Comparison of ENCODE assay signal across 9 cellular contexts in the genomic region with DNA sequence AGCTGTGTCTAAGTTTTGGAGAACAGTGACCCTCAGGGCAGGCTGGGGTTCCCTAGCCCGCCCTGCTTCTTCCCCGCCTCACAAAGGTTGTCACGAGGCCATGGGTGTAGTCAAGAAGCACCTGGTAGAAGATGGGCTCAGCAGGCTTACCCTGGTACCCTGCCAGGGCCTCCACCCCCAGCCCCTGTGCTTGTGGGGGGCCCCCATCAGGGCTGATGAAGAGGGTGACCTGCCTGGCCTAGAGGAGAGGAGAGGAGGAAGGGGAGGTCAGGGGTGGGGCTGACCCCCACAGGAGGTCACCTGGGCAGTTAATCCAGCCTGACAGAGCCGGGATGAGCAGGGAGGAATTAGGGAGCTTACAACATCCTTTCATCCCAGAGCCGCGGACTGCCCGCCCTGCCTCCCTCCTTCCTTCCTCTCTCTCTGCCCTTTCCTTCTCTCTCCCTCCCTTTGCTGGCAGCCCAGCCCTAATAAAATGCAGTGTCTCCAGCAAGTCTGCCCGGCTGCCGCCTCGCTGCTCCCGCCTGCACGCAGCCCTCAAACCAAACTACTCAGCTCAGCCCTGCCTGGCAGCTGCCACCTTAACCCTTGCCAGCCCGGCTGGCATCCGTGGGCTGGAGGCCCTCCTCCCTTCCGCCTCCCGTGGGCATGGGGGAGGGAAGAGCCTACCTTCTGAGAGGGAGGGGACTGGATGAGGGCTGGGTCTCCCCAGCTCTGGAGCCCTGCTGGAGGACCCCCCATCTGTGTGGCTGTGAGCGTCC. TPM values are rescaled to one million over a fixed set of nuclear protein-coding genes. Genes with fewer than 3 reads are reported as not detected.
A peak's percentile ranks its signal among the peaks of the same experiment; 100 is the strongest.
DNase-seq lines count a peak whose midpoint lies in the region; ATAC-seq, FAIRE-seq and TF ChIP-seq lines count a peak whose summit lies in the region.
"Had no signal": no experiment of that assay in that cellular context is flagged by ENCODE, and none has a peak within 500 bp of the region (broad histone marks: within the 10 kb centered on the region; RNA-seq: fewer than 3 reads in every experiment).

No MANE protein-coding gene starts in this region.

- H2BK15ac ChIP-seq in H1 (ENCODE audit: low read length): 0 out of 2 replicates have a peak overlapping the region, but pooled peaks have one; percentile 53

- POLR2A ChIA-PET in A549 (lab: Yijun Ruan, JAX) (no interaction called here), H1 (lab: Charles Lee; ENCODE audit: partially characterized antibody) (interaction anchor here (0.7 to 1.9 kb wide), 7 partner anchors 10 to 225 kb away, joined by 3 to 4 read pairs (median 3); a partner anchor contains a TSS), HEK293T (lab: Yijun Ruan, JAX) (interaction anchor here (1.2 kb wide), 1 partner anchor 11 kb away, joined by 4 read pairs; no protein-coding TSS in a partner anchor)

- ATAC-seq in A549 (peak; percentile 52 to 81; a peak in 5 of 6 replicates), GM18907 (IDR thresholded peaks at IDR 0.05; ENCODE audit: unreplicated experiment) (no peak), HG03457 (IDR thresholded peaks at IDR 0.05; ENCODE audit: unreplicated experiment) (no peak), GM18505 (IDR thresholded peaks at IDR 0.05; ENCODE audit: unreplicated experiment) (no peak)

- H3K79me1 ChIP-seq in H1 (ENCODE audit: low read depth, low read length): no peaks in the 10 kb centered on the region

- peaks cover 2% of the 10 kb centered on the region; the same call in 1 of the 2 replicates for H3K23me2 ChIP-seq in H1 (ENCODE audit: low read depth, low read length)

- CTCF ChIA-PET in A549 (lab: Yijun Ruan, JAX) (interaction anchor here (0.6 to 82.2 kb wide), 9 partner anchors 8 to 417 kb away, joined by 3 to 2613 read pairs (median 4); a partner anchor contains a TSS), H1 (lab: Charles Lee; ENCODE audit: partially characterized antibody) (interaction anchor here (0.6 to 18.5 kb wide), 18 partner anchors 9 to 543 kb away, joined by 3 to 547 read pairs (median 4); a partner anchor contains a TSS), HEK293T (lab: Yijun Ruan, JAX) (interaction anchor here (1.2 kb wide), 2 partner anchors 35 to 108 kb away, joined by 3 to 4 read pairs; no protein-coding TSS in a partner anchor)

- H2AK5ac ChIP-seq in H1 (ENCODE audit: low read depth, low read length): 0 out of 2 replicates have a peak overlapping the region, but pooled peaks have one; percentile 45

- H3K56ac ChIP-seq in H1 (replicated peaks; ENCODE audit: insufficient read length, low read depth, low read length): no peak overlapping the region

- no peak overlapping the region for H3K4ac ChIP-seq in H1 (replicated peaks; ENCODE audit: insufficient read length, low read depth, low read length)

- no peaks in the 10 kb centered on the region for H3K9me2 ChIP-seq in GM23248 (ENCODE audit: insufficient read depth)

- TF ChIP-seq POLR2A in A549 (IDR thresholded peaks at IDR 0.05; ENCODE audit: low read length) (no peak), H1 (IDR thresholded peaks at IDR 0.05; ENCODE audit: control extremely low read depth in 1 of 2, low read depth in 2 of 2, low read length in 2 of 2) (no peak), GM18505 (IDR thresholded peaks at IDR 0.05; ENCODE audit: borderline replicate concordance, extremely low read depth, insufficient read depth, insufficient read length) (no peak)

- 0 out of 2 replicates have a peak, but pooled peaks cover 3% of the 10 kb centered on the region for H3F3A ChIP-seq in GM23248 (ENCODE audit: insufficient read depth)

- H2BK5ac ChIP-seq in H1 (ENCODE audit: low read depth, low read length): no peak overlapping the region

- H2AFZ ChIP-seq in GM23248 (no peak overlapping the region), H1 (ENCODE audit: low read length) (no peak overlapping the region)

- H3K9me3 ChIP-seq in A549: no peaks in the 10 kb centered on the region
- no peaks in the 10 kb centered on the region for H3K9me3 ChIP-seq in GM23248 (ENCODE audit: low read depth)
- H3K9me3 ChIP-seq in H1 (ENCODE audit: insufficient read depth in 2 of 2, low read depth in 1 of 2, low read length in 1 of 2): no peaks in the 10 kb centered on the region

- H3K9ac ChIP-seq in GM23248: peak overlapping the region; percentile 26; the same call in 1 of the 2 replicates
- H3K9ac ChIP-seq in H1 (replicated peaks in 1 of 4; ENCODE audit: extremely low read depth in 1 of 4, low read depth in 3 of 4, low read length in 3 of 4): no peak overlapping the region

- no peaks in the 10 kb centered on the region for H3K36me3 ChIP-seq in GM23248 (ENCODE audit: low read depth)
- no peaks in the 10 kb centered on the region for H3K36me3 ChIP-seq in H1 (ENCODE audit: control insufficient read depth in 2 of 4, insufficient read depth in 4 of 4, low read length in 3 of 4)

- TF ChIP-seq EP300 in A549 (IDR thresholded peaks at IDR 0.05) (no peak), H1 (IDR thresholded peaks at IDR 0.05; ENCODE audit: borderline replicate concordance in 1 of 2, low read depth in 2 of 2, low read length in 2 of 2) (no peak)

- H3K27me3 ChIP-seq in GM23248 (replicated peaks; ENCODE audit: insufficient read depth) (no peaks in the 10 kb centered on the region), H1 (replicated peaks in 1 of 4; ENCODE audit: control insufficient read depth in 3 of 4, extremely low read depth in 1 of 4, insufficient read depth in 3 of 4, low read length in 3 of 4) (peaks cover 31 to 71% (median 65%) of the 10 kb centered on the region in 4 experiments)

- no peak overlapping the region for H4K5ac ChIP-seq in H1 (ENCODE audit: insufficient read length, low read depth, low read length)

- peak overlapping the region; percentile 43; the same call in 1 of the 2 replicates for H2BK20ac ChIP-seq in H1 (ENCODE audit: low read length)

- no peak for TF ChIP-seq CTCF in A549 (IDR thresholded peaks at IDR 0.05)
- no peak for TF ChIP-seq CTCF in H1 (IDR thresholded peaks at IDR 0.05; ENCODE audit: control extremely low read depth in 1 of 3, insufficient read depth in 1 of 3, low read depth in 1 of 3, low read length in 3 of 3)

- DNase-seq in A549 (ENCODE audit: low read depth in 1 of 2, low spot score in 1 of 2): peak in 1 of 2 experiments; percentile 59
- peak; percentile 87 for DNase-seq in GM23248
- DNase-seq in NCI-H510A (lab: John Stamatoyannopoulos, UW): peak; percentile 43
- DNase-seq in H1 (ENCODE audit: low read depth in 1 of 2, low spot score in 2 of 2): peak in 1 of 2 experiments; percentile 51
- no peak for DNase-seq in HEK293T (ENCODE audit: extremely low spot score)
- DNase-seq: T-helper 1 cell had no signal

- H3K4me1 ChIP-seq in A549 (peaks cover 12% of the 10 kb centered on the region), GM23248 (ENCODE audit: insufficient read depth) (peaks cover 11% of the 10 kb centered on the region; the same call in 1 of the 2 replicates), H1 (replicated peaks in 1 of 4; ENCODE audit: control insufficient read depth in 3 of 4, insufficient read depth in 4 of 4, low read length in 3 of 4) (peaks cover 1 to 17% (median 13%) of the 10 kb centered on the region in 4 experiments)

- H3K14ac ChIP-seq in H1 (ENCODE audit: insufficient read length): no peak overlapping the region

- H4K20me1 ChIP-seq in GM23248 (ENCODE audit: insufficient read depth): no peaks in the 10 kb centered on the region
- H4K20me1 ChIP-seq in H1 (replicated peaks in 1 of 2; ENCODE audit: control insufficient read depth in 1 of 2, insufficient read depth in 2 of 2, low read length in 2 of 2): peaks cover 0 to 3% of the 10 kb centered on the region in 2 experiments

- H3K4me2 ChIP-seq in A549 (peak overlapping the region; percentile 57), GM23248 (ENCODE audit: unreplicated experiment) (peak overlapping the region; percentile 23), H1 (ENCODE audit: insufficient read depth in 1 of 2, low read depth in 2 of 2, low read length in 2 of 2) (peak overlapping the region in 1 of 2 experiments; percentile 39; a peak in 2 of 4 replicates)

- no peak overlapping the region for H3K4me3 ChIP-seq in A549
- H3K4me3 ChIP-seq in GM23248: no peak overlapping the region
- peak overlapping the region in 1 of 4 experiments; percentile 24; a peak in 1 of 8 replicates for H3K4me3 ChIP-seq in H1 (ENCODE audit: extremely low read depth in 1 of 4, insufficient read depth in 2 of 4, low read depth in 3 of 4, low read length in 4 of 4)

- H3K18ac ChIP-seq in H1 (ENCODE audit: extremely low read depth, low read length): no peak overlapping the region; the same call in 1 of the 2 replicates

- no peak for TF ChIP-seq RAD21 in A549 (conservative IDR thresholded peaks at IDR 0.05 in 1 of 2, IDR thresholded peaks at IDR 0.05 in 1 of 2)
- TF ChIP-seq RAD21 in H1 (IDR thresholded peaks at IDR 0.05 in 1 of 2, conservative IDR thresholded peaks at IDR 0.05 in 1 of 2; ENCODE audit: low read depth in 2 of 2, low read length in 2 of 2): no peak

- no peak overlapping the region for H3K23ac ChIP-seq in H1 (ENCODE audit: insufficient read length)

- H3K79me2 ChIP-seq in GM23248 (ENCODE audit: insufficient read depth) (no peaks in the 10 kb centered on the region), H1 (ENCODE audit: control insufficient read depth in 1 of 2, insufficient read depth in 2 of 2, low read length in 2 of 2) (no peaks in the 10 kb centered on the region)

- 27% methylated on average over 17 of the region's 17 CpGs for WGBS in A549 (ENCODE audit: missing lambda C conversion rate)
- 11 to 12% methylated on average over 16 to 17 of the region's 17 CpGs for WGBS in GM23248 (ENCODE audit: low coverage in 1 of 2, low lambda C conversion rate in 2 of 2, missing lambda C conversion rate in 2 of 2), 2 experiments
- WGBS in H1 (ENCODE audit: extremely low coverage in 1 of 2, insufficient coverage in 1 of 2, insufficient read length in 1 of 2, insufficient replicate concordance in 2 of 2, low coverage in 1 of 2, low lambda C conversion rate in 2 of 2, missing lambda C conversion rate in 1 of 2), 2 experiments: 30% methylated on average over 15 of the region's 17 CpGs; no CpG with 5 or more reads in 1 of the 2 experiments

- H4K8ac ChIP-seq in H1 (ENCODE audit: extremely low read depth, insufficient read depth, low read length): no peak overlapping the region

- in situ Hi-C loops in GM23248 (cut with MboI): loop anchor here (25.0 kb wide), 1 partner anchor 426 kb away; no protein-coding TSS in a partner anchor

- H2BK12ac ChIP-seq in H1 (ENCODE audit: low read depth, low read length): 0 out of 2 replicates have a peak overlapping the region, but pooled peaks have one; percentile 55

- no peak for FAIRE-seq in A549 (lab: Jason Lieb, UNC)
- no peak for FAIRE-seq in H1 (lab: Jason Lieb, UNC)

- H4K91ac ChIP-seq in H1 (replicated peaks; ENCODE audit: insufficient read length, low read length): no peak overlapping the region

- H3K27ac ChIP-seq in A549 (peak overlapping the region in 1 of 2 experiments; percentile 41; a peak in 2 of 6 replicates), GM23248 (no peak overlapping the region), H1 (ENCODE audit: low read depth, low read length) (no peak overlapping the region)

- no peak overlapping the region for H2BK120ac ChIP-seq in H1 (replicated peaks; ENCODE audit: low read depth, low read length)

RNA-seq across cellular contexts. Expression of a gene that starts 7.2 kb away (rescaled TPM):
- polyA plus RNA-seq in A549 (2011; rRNA removed): 0.04 TPM in 1 of 2 replicates, not detected in the other
- 0.08 and 0.12 TPM in 2 replicates for polyA plus RNA-seq in A549 (2012; cell fraction: cytosol; rRNA removed)
- 0.04 and 0.13 TPM in 2 replicates for polyA plus RNA-seq in A549 (2012; cell fraction: nucleus; rRNA removed)
- polyA plus RNA-seq in A549 (2017; fragmentation: RNase III; extraction: RNeasy Plus Mini Kit Qiagen cat#74134 plus additional on column Dnase treatment): 0.04 to 0.24 TPM (median 0.17 TPM) in 3 replicates
- polyA minus RNA-seq in A549 (2011; rRNA and poly(A)+ RNA removed): not detected in 2 replicates
- 0.43 and 0.51 TPM in 2 replicates for total RNA-seq in GM23248 (2014; rRNA removed; shearing (Covaris generic))
- 1.0 and 1.4 TPM in 2 replicates for polyA plus RNA-seq in GM23248 (2016; fragmentation: Nextera tagmentation; extraction: Ambion mirVana)
- total RNA-seq in H1 (2021; fragmentation: NEBNext Ultra II Directional; extraction: Animal tissue kit (Norgen Biotek cat#: 25700)): 0.15 TPM in 1 of 2 replicates, not detected in the other
- 0.06 and 0.20 TPM in 2 replicates for polyA plus RNA-seq in H1 (2011; rRNA removed)
- polyA plus RNA-seq in H1 (2011; cell fraction: cytosol; rRNA removed): 0.12 TPM
- 0.29 TPM for polyA plus RNA-seq in H1 (2011; cell fraction: nucleus; rRNA removed)
- 0.15 to 0.25 TPM (median 0.25 TPM) in 3 of 4 replicates, not detected in the other for polyA plus RNA-seq in H1 (2012, experiment 1 of 2)
- 0.35 TPM for polyA plus RNA-seq in H1 (2012, experiment 2 of 2)
- 0.12 TPM for polyA plus RNA-seq in H1 (2013, experiment 1 of 2)
- 0.17 TPM for polyA plus RNA-seq in H1 (2013, experiment 2 of 2)
- polyA minus RNA-seq in H1 (2011; rRNA and poly(A)+ RNA removed): 0.09 and 0.10 TPM in 2 replicates
- not detected for polyA minus RNA-seq in H1 (2011; cell fraction: cytosol; rRNA and poly(A)+ RNA removed)
- polyA minus RNA-seq in H1 (2011; cell fraction: nucleus; rRNA and poly(A)+ RNA removed): 1.3 TPM

RNA-seq across cellular contexts. Expression of a gene that starts 18.9 kb away (rescaled TPM):
- polyA plus RNA-seq in A549 (2011; rRNA removed) (2.9 and 3.8 TPM in 2 replicates), A549 (2017; fragmentation: RNase III; extraction: RNeasy Plus Mini Kit Qiagen cat#74134 plus additional on column Dnase treatment) (2.8 to 4.1 TPM (median 3.8 TPM) in 3 replicates), GM23248 (2016; fragmentation: Nextera tagmentation; extraction: Ambion mirVana) (0.15 and 0.40 TPM in 2 replicates), H1 (2011; rRNA removed) (0.67 and 1.5 TPM in 2 replicates)
- polyA plus RNA-seq in A549 (2012; cell fraction: cytosol; rRNA removed): 2.4 and 3.8 TPM in 2 replicates
- polyA plus RNA-seq in A549 (2012; cell fraction: nucleus; rRNA removed): 10.0 and 12.6 TPM in 2 replicates
- 1.2 and 2.3 TPM in 2 replicates for polyA minus RNA-seq in A549 (2011; rRNA and poly(A)+ RNA removed)
- 0.76 TPM in 1 of 2 replicates, not detected in the other for total RNA-seq in GM23248 (2014; rRNA removed; shearing (Covaris generic))
- 0.80 and 0.88 TPM in 2 replicates for total RNA-seq in H1 (2021; fragmentation: NEBNext Ultra II Directional; extraction: Animal tissue kit (Norgen Biotek cat#: 25700))
- 0.94 TPM for polyA plus RNA-seq in H1 (2011; cell fraction: cytosol; rRNA removed)
- 5.0 TPM for polyA plus RNA-seq in H1 (2011; cell fraction: nucleus; rRNA removed)
- polyA plus RNA-seq in H1 (2012, experiment 1 of 2): 0.64 to 1.2 TPM (median 0.93 TPM) in 4 replicates
- 0.84 TPM for polyA plus RNA-seq in H1 (2012, experiment 2 of 2)
- polyA plus RNA-seq in H1 (2013, experiment 1 of 2): 0.97 TPM
- 0.87 TPM for polyA plus RNA-seq in H1 (2013, experiment 2 of 2)
- polyA minus RNA-seq in H1 (2011; rRNA and poly(A)+ RNA removed): 0.39 and 0.73 TPM in 2 replicates
- polyA minus RNA-seq in H1 (2011; cell fraction: cytosol; rRNA and poly(A)+ RNA removed): 0.88 TPM
- polyA minus RNA-seq in H1 (2011; cell fraction: nucleus; rRNA and poly(A)+ RNA removed): 2.2 TPM

Comparison
In these comparisons a context has a peak if more than half of its experiments do, and no peak if none do; other contexts are left out.
1. ATAC-seq: peak in A549 (2 of 2); none in GM18907 (single experiment), HG03457 (single experiment) and GM18505 (single experiment).